Comparison of ENCODE assay signal across 2 cellular contexts in the genomic region with DNA sequence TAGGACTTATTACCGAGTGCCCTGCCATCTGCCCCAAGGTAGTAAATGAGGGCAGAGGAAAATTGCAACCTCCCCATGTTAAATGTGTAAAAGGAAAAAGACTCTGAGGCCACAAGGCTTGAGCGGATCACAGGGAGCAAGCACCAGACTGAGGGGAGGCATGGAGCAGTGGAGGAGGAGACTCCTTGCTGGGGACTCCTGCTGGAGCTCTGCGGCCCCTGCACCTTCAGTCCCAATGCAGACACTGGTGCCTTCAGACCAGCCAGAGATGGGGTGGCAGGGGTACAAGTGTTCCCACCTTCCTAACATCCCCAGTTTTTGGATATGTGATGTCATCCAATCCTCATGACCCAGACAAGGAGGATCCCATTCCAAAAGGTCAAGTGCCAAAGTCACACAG.
TF ChIP-seq lines count a peak whose summit lies in the region.

No MANE protein-coding gene starts in this region.

TF ChIP-seq in GM23338, 12 proteins besides CTCF, POLR2A, EP300 and RAD21 (continued from another document):
- TF ChIP-seq, protein P1, sequence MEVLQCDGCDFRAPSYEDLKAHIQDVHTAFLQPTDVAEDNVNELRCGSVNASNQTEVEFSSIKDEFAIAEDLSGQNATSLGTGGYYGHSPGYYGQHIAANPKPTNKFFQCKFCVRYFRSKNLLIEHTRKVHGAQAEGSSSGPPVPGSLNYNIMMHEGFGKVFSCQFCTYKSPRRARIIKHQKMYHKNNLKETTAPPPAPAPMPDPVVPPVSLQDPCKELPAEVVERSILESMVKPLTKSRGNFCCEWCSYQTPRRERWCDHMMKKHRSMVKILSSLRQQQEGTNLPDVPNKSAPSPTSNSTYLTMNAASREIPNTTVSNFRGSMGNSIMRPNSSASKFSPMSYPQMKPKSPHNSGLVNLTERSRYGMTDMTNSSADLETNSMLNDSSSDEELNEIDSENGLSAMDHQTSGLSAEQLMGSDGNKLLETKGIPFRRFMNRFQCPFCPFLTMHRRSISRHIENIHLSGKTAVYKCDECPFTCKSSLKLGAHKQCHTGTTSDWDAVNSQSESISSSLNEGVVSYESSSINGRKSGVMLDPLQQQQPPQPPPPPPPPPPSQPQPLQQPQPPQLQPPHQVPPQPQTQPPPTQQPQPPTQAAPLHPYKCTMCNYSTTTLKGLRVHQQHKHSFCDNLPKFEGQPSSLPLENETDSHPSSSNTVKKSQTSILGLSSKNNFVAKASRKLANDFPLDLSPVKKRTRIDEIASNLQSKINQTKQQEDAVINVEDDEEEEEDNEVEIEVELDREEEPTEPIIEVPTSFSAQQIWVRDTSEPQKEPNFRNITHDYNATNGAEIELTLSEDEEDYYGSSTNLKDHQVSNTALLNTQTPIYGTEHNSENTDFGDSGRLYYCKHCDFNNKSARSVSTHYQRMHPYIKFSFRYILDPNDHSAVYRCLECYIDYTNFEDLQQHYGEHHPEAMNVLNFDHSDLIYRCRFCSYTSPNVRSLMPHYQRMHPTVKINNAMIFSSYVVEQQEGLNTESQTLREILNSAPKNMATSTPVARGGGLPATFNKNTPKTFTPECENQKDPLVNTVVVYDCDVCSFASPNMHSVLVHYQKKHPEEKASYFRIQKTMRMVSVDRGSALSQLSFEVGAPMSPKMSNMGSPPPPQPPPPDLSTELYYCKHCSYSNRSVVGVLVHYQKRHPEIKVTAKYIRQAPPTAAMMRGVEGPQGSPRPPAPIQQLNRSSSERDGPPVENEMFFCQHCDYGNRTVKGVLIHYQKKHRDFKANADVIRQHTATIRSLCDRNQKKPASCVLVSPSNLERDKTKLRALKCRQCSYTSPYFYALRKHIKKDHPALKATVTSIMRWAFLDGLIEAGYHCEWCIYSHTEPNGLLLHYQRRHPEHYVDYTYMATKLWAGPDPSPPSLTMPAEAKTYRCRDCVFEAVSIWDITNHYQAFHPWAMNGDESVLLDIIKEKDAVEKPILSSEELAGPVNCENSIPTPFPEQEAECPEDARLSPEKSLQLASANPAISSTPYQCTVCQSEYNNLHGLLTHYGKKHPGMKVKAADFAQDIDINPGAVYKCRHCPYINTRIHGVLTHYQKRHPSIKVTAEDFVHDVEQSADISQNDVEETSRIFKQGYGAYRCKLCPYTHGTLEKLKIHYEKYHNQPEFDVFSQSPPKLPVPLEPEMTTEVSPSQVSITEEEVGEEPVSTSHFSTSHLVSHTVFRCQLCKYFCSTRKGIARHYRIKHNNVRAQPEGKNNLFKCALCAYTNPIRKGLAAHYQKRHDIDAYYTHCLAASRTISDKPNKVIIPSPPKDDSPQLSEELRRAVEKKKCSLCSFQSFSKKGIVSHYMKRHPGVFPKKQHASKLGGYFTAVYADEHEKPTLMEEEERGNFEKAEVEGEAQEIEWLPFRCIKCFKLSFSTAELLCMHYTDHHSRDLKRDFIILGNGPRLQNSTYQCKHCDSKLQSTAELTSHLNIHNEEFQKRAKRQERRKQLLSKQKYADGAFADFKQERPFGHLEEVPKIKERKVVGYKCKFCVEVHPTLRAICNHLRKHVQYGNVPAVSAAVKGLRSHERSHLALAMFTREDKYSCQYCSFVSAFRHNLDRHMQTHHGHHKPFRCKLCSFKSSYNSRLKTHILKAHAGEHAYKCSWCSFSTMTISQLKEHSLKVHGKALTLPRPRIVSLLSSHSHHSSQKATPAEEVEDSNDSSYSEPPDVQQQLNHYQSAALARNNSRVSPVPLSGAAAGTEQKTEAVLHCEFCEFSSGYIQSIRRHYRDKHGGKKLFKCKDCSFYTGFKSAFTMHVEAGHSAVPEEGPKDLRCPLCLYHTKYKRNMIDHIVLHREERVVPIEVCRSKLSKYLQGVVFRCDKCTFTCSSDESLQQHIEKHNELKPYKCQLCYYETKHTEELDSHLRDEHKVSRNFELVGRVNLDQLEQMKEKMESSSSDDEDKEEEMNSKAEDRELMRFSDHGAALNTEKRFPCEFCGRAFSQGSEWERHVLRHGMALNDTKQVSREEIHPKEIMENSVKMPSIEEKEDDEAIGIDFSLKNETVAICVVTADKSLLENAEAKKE (CRISPR knock-in tag; IDR thresholded peaks at IDR 0.05): no peak
- TF ChIP-seq ZNF114 (CRISPR knock-in tag; IDR thresholded peaks at IDR 0.05) (no peak), NANOG (IDR thresholded peaks at IDR 0.05; ENCODE audit: borderline replicate concordance) (no peak), POLR2AphosphoS5 (IDR thresholded peaks at IDR 0.05; ENCODE audit: low read depth) (no peak)
- TF ChIP-seq, protein P2, sequence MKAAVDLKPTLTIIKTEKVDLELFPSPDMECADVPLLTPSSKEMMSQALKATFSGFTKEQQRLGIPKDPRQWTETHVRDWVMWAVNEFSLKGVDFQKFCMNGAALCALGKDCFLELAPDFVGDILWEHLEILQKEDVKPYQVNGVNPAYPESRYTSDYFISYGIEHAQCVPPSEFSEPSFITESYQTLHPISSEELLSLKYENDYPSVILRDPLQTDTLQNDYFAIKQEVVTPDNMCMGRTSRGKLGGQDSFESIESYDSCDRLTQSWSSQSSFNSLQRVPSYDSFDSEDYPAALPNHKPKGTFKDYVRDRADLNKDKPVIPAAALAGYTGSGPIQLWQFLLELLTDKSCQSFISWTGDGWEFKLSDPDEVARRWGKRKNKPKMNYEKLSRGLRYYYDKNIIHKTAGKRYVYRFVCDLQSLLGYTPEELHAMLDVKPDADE (IDR thresholded peaks at IDR 0.05): no peak

TF ChIP-seq in K562, 482 proteins besides CTCF, POLR2A, EP300 and RAD21 (continued from another document):
- TF ChIP-seq, protein P3, sequence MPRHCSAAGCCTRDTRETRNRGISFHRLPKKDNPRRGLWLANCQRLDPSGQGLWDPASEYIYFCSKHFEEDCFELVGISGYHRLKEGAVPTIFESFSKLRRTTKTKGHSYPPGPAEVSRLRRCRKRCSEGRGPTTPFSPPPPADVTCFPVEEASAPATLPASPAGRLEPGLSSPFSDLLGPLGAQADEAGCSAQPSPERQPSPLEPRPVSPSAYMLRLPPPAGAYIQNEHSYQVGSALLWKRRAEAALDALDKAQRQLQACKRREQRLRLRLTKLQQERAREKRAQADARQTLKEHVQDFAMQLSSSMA (CRISPR knock-in tag; IDR thresholded peaks at IDR 0.05): no peak
- TF ChIP-seq CREBBP (IDR thresholded peaks at IDR 0.05; ENCODE audit: low read depth, low read length): no peak
- TF ChIP-seq, protein P4, sequence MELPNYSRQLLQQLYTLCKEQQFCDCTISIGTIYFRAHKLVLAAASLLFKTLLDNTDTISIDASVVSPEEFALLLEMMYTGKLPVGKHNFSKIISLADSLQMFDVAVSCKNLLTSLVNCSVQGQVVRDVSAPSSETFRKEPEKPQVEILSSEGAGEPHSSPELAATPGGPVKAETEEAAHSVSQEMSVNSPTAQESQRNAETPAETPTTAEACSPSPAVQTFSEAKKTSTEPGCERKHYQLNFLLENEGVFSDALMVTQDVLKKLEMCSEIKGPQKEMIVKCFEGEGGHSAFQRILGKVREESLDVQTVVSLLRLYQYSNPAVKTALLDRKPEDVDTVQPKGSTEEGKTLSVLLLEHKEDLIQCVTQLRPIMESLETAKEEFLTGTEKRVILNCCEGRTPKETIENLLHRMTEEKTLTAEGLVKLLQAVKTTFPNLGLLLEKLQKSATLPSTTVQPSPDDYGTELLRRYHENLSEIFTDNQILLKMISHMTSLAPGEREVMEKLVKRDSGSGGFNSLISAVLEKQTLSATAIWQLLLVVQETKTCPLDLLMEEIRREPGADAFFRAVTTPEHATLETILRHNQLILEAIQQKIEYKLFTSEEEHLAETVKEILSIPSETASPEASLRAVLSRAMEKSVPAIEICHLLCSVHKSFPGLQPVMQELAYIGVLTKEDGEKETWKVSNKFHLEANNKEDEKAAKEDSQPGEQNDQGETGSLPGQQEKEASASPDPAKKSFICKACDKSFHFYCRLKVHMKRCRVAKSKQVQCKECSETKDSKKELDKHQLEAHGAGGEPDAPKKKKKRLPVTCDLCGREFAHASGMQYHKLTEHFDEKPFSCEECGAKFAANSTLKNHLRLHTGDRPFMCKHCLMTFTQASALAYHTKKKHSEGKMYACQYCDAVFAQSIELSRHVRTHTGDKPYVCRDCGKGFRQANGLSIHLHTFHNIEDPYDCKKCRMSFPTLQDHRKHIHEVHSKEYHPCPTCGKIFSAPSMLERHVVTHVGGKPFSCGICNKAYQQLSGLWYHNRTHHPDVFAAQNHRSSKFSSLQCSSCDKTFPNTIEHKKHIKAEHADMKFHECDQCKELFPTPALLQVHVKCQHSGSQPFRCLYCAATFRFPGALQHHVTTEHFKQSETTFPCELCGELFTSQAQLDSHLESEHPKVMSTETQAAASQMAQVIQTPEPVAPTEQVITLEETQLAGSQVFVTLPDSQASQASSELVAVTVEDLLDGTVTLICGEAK (IDR thresholded peaks at IDR 0.05): no peak
- TF ChIP-seq, protein P4 (CRISPR knock-in tag; IDR thresholded peaks at IDR 0.05): no peak
- no peak for TF ChIP-seq SMARCE1 (IDR thresholded peaks at IDR 0.05)
